In the genomic region with DNA sequence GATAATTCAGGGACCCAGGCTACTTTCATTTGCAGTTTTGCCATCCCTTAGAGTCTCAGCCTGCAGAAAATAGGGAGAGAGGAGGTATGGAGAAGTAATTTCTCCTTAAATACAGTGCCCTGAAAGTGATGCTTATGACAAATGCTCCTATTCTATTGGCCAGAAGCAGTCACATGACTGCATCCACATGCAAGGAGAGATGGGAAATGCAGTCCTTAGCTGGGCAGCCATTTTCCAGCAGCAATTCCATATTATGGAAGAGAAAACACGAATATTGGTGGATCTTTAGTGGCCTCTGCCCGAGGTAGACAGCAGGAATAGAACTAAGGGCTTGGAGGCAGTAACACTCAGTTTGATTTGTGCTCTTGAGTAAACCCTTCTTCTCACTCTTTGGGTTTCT, we compare ENCODE assay signal across 11 cellular contexts. TPM values are rescaled to one million over a fixed set of nuclear protein-coding genes. Genes with fewer than 3 reads are reported as not detected.
DNase-seq lines count a peak whose midpoint lies in the region; ATAC-seq and TF ChIP-seq lines count a peak whose summit lies in the region.
"Had no signal": no experiment of that assay in that cellular context is flagged by ENCODE, and none has a peak within 500 bp of the region (broad histone marks: within the 10 kb centered on the region; RNA-seq: fewer than 3 reads in every experiment).

No MANE protein-coding gene starts in this region.

- TF ChIP-seq POLR2A in sigmoid colon (IDR thresholded peaks at IDR 0.05): no peak

- 50 to 64% methylated on average over 2 of the region's 2 CpGs for WGBS in sigmoid colon, 2 donors

- DNase-seq in NCI-H2029 (lab: John Stamatoyannopoulos, UW) (peak; percentile 21), NCI-H2029 treated with DMSO at 0.1 percent for 48 hours (lab: John Stamatoyannopoulos, UW) (no peak), NCI-H82 (lab: John Stamatoyannopoulos, UW) (peak; percentile 54), pons (ENCODE audit: low spot score) (peak; percentile 14), sigmoid colon (no peak)
- DNase-seq in effector memory CD4-positive, alpha-beta T cell: no peak
- DNase-seq: AML-193; NCI-H1092; stimulated activated naive B cell treated with anti-CD40 and anti-IgM and Interleukin-4, amounts not matched to agents 10 μg/mL and 1 μg/mL and 100 μg/mL, for 72 hours had no signal

- H3K4me1 ChIP-seq in effector memory CD4-positive, alpha-beta T cell (ENCODE audit: control insufficient read depth, insufficient read depth, low read length, poor library complexity, severe bottlenecking): peaks cover 20% of the 10 kb centered on the region
- no peaks in the 10 kb centered on the region for H3K4me1 ChIP-seq in sigmoid colon

- H3K27ac ChIP-seq in effector memory CD4-positive, alpha-beta T cell (ENCODE audit: insufficient read depth, low read length, poor library complexity, severe bottlenecking): peak overlapping the region; percentile 42
- H3K27ac ChIP-seq in sigmoid colon: no peak overlapping the region

- no peaks in the 10 kb centered on the region for H3K9me3 ChIP-seq in effector memory CD4-positive, alpha-beta T cell (ENCODE audit: control insufficient read depth, low read length)
- H3K9me3 ChIP-seq in sigmoid colon: peaks cover 0 to 4% (median 1%) of the 10 kb centered on the region in 4 donors

- intact Hi-C loops in sigmoid colon (cut with DNase I): no loop called here

- no peak for ATAC-seq in HG03045 (IDR thresholded peaks at IDR 0.05; ENCODE audit: unreplicated experiment)
- ATAC-seq in GM18870 (IDR thresholded peaks at IDR 0.05; ENCODE audit: unreplicated experiment): no peak

- H3K27me3 ChIP-seq in effector memory CD4-positive, alpha-beta T cell (replicated peaks; ENCODE audit: control insufficient read depth, insufficient read depth, low read length, poor library complexity, severe bottlenecking): no peaks in the 10 kb centered on the region
- H3K27me3 ChIP-seq in sigmoid colon: no peaks in the 10 kb centered on the region

- H3K36me3 ChIP-seq in effector memory CD4-positive, alpha-beta T cell (ENCODE audit: control insufficient read depth, insufficient read depth, low read length): peaks cover 3% of the 10 kb centered on the region
- H3K36me3 ChIP-seq in sigmoid colon: no peaks in the 10 kb centered on the region

- no peak overlapping the region for H3K4me3 ChIP-seq in effector memory CD4-positive, alpha-beta T cell (ENCODE audit: insufficient read depth, low read depth, low read length, poor library complexity, severe bottlenecking)
- no peak overlapping the region for H3K4me3 ChIP-seq in sigmoid colon

- no peak for TF ChIP-seq EP300 in sigmoid colon (IDR thresholded peaks at IDR 0.05)

- no peak for TF ChIP-seq CTCF in sigmoid colon (IDR thresholded peaks at IDR 0.05)

RNA-seq across cellular contexts. Expression of a gene that starts 39.4 kb away (rescaled TPM):
- 1 to 10 TPM; 3.0 to 4.6 (median 4.3) TPM for total RNA-seq in sigmoid colon
- polyA plus RNA-seq in sigmoid colon: 10 to 100 TPM in 1 of 3 donors, 1 to 10 TPM in 2; 2.4 to 18.9 (median 3.7) TPM

RNA-seq across cellular contexts. Expression of a gene that starts 44.7 kb away (rescaled TPM):
- total RNA-seq in sigmoid colon: under 1 TPM in 1 of 4 donors, not detected in 3; 0.66 TPM
- polyA plus RNA-seq in sigmoid colon: 10 to 100 TPM; 23.8 to 42.7 (median 30.0) TPM

Comparison
In these comparisons a context has a peak if more than half of its experiments do, and no peak if none do; other contexts are left out.
1. DNase-seq: peak in NCI-H2029 (single experiment), NCI-H82 (single experiment) and pons (single experiment); none in NCI-H2029 treated with DMSO at 0.1 percent for 48 hours (single experiment), effector memory CD4-positive, alpha-beta T cell (0 of 3) and sigmoid colon (single experiment).